ENCODE assay signal across 9 cellular contexts in the genomic region with DNA sequence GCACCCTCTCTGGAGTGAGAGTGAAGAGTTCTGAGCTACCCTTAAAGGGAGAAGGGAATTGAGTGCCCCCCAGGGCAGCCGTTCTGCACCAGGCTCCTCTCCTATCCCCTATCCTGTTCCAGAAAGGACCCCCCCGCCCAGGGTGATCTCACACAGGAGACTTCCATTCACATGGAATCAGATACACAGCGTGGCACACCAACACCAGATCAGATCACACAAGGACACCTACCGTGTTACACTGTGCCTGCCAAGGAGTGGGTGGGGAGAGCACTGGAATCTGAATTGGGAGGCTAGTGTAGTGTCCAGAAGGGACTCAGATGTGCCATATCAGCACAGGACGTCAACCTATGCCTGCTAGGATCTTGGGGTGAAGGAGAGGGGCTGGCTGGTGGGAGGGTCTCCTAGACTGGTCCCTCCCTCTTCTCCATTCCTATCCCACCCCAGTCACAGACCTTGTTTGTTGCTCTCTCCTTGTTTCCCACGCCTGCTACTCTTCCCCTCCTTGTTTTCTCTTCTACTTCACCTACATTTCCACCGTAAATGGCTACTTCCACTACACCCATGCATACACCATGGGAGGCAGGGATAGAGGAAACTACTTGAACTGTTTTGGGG. TPM values are rescaled to one million over a fixed set of nuclear protein-coding genes. Genes with fewer than 3 reads are reported as not detected.
DNase-seq lines count a peak whose midpoint lies in the region; ATAC-seq, FAIRE-seq and TF ChIP-seq lines count a peak whose summit lies in the region.
"Had no signal": no experiment of that assay in that cellular context is flagged by ENCODE, and none has a peak within 500 bp of the region (broad histone marks: within the 10 kb centered on the region; RNA-seq: fewer than 3 reads in every experiment).

No MANE protein-coding gene starts in this region.

- DNase-seq in HFFc6 (no peak), bronchial epithelial cell (ENCODE audit: low read depth) (no peak), activated gamma-delta T cell (lab: John Stamatoyannopoulos, UW) (no peak), globus pallidus (ENCODE audit: low spot score) (no peak), GM10266 (ENCODE audit: extremely low spot score) (no peak)
- DNase-seq: T1000 had no signal

- peak; percentile 73 for FAIRE-seq in bronchial epithelial cell (lab: Jason Lieb, UNC)

- peaks cover 4% of the 10 kb centered on the region; the same call in 1 of the 2 replicates for H3K27me3 Mint-ChIP-seq in HFFc6 (ENCODE audit: insufficient read depth)

- H3K27ac Mint-ChIP-seq in HFFc6: peak overlapping the region; percentile 82

- H3K4me1 Mint-ChIP-seq in HFFc6 (ENCODE audit: low read depth): peaks cover 54% of the 10 kb centered on the region

- H3K9me3 Mint-ChIP-seq in HFFc6: no peaks in the 10 kb centered on the region

- H3K9ac ChIP-seq in mucosa of rectum (ENCODE audit: low read depth in 1 of 2, low read length in 2 of 2): peak overlapping the region; percentile 15 to 24

- peak overlapping the region; percentile 93 for H3K4me3 Mint-ChIP-seq in HFFc6

- ATAC-seq in GM18502 (IDR thresholded peaks at IDR 0.05; ENCODE audit: poor library complexity, unreplicated experiment): no peak

- H3K27me3 ChIP-seq in bronchial epithelial cell (ENCODE audit: control insufficient read depth, insufficient read depth, low read length): no peaks in the 10 kb centered on the region
- H3K27me3 ChIP-seq in mucosa of rectum (ENCODE audit: control insufficient read depth in 2 of 2, insufficient read depth in 2 of 2, low read length in 2 of 2): peaks cover 0 to 2% of the 10 kb centered on the region in 2 donors

- H3K36me3 Mint-ChIP-seq in HFFc6 (ENCODE audit: low read depth): peaks cover 5% of the 10 kb centered on the region

- no peaks in the 10 kb centered on the region for H3K9me3 ChIP-seq in mucosa of rectum (ENCODE audit: control insufficient read depth in 2 of 2, low read length in 2 of 2)

- peak overlapping the region; percentile 99 for H3K27ac ChIP-seq in 22Rv1
- H3K27ac ChIP-seq in mucosa of rectum (ENCODE audit: low read depth in 2 of 2, low read length in 2 of 2): peak overlapping the region; percentile 18 to 35

- peak overlapping the region; percentile 73 for H3K4me3 ChIP-seq in bronchial epithelial cell (ENCODE audit: low read depth, low read length)
- H3K4me3 ChIP-seq in mucosa of rectum (ENCODE audit: low read length in 2 of 2): peak overlapping the region; percentile 81 to 84

- H3K4me1 ChIP-seq in mucosa of rectum (ENCODE audit: control insufficient read depth in 2 of 2, insufficient read depth in 2 of 2, low read length in 2 of 2): peaks cover 36 to 40% of the 10 kb centered on the region in 2 donors

- TF ChIP-seq CTCF in 22Rv1 (IDR thresholded peaks at IDR 0.05): no peak
- no peak for TF ChIP-seq CTCF in HFFc6 (IDR thresholded peaks at IDR 0.05)
- TF ChIP-seq CTCF in bronchial epithelial cell (IDR thresholded peaks at IDR 0.05; ENCODE audit: insufficient read depth, low read length, severe bottlenecking): no peak
- TF ChIP-seq CTCF in GM10266 (IDR thresholded peaks at IDR 0.05; ENCODE audit: control insufficient read depth, insufficient read depth, low read depth, missing control alignments): no peak

- H3K36me3 ChIP-seq in bronchial epithelial cell (ENCODE audit: control insufficient read depth, insufficient read depth, low read length): peaks cover 7% of the 10 kb centered on the region
- peaks cover 0 to 2% of the 10 kb centered on the region in 2 donors for H3K36me3 ChIP-seq in mucosa of rectum (ENCODE audit: control insufficient read depth in 2 of 2, insufficient read depth in 2 of 2, low read length in 2 of 2)

RNA-seq across cellular contexts. Expression of a gene that starts 2.3 kb away (rescaled TPM):
- total RNA-seq in HFFc6 (2021; fragmentation: NEBNext Ultra II Directional; extraction: Animal tissue kit (Norgen Biotek cat#: 25700)): 100 to 1,000 TPM; 423 to 607 (median 561) TPM
- 17.6 and 35.3 TPM in 2 replicates for total RNA-seq in bronchial epithelial cell

RNA-seq across cellular contexts. Expression of a gene that starts 3.8 kb away (rescaled TPM):
- under 1 TPM; 0.15 to 0.64 (median 0.50) TPM for total RNA-seq in HFFc6 (2021; fragmentation: NEBNext Ultra II Directional; extraction: Animal tissue kit (Norgen Biotek cat#: 25700))
- total RNA-seq in bronchial epithelial cell: not detected in 2 replicates

RNA-seq across cellular contexts. Expression of a gene that starts 15.6 kb away (rescaled TPM):
- total RNA-seq in HFFc6 (2021; fragmentation: NEBNext Ultra II Directional; extraction: Animal tissue kit (Norgen Biotek cat#: 25700)): 100 to 1,000 TPM; 273 to 329 (median 298) TPM
- total RNA-seq in bronchial epithelial cell: 136 and 180 TPM in 2 replicates

RNA-seq across cellular contexts. Expression of a gene that starts 20.8 kb away (rescaled TPM):
- total RNA-seq in HFFc6 (2021; fragmentation: NEBNext Ultra II Directional; extraction: Animal tissue kit (Norgen Biotek cat#: 25700)): under 1 TPM in 3 of 6 experiments, not detected in 3; 0.11 to 0.25 (median 0.11) TPM
- not detected in 2 replicates for total RNA-seq in bronchial epithelial cell

RNA-seq across cellular contexts. Expression of a gene that starts 44.6 kb away (rescaled TPM):
- 100 to 1,000 TPM; 103 to 122 (median 108) TPM for total RNA-seq in HFFc6 (2021; fragmentation: NEBNext Ultra II Directional; extraction: Animal tissue kit (Norgen Biotek cat#: 25700))
- 63.7 and 86.0 TPM in 2 replicates for total RNA-seq in bronchial epithelial cell

Comparison
In these comparisons a context has a peak if more than half of its experiments do, and no peak if none do; other contexts are left out.
1. RNA of a gene that starts 2.3 kb away (total RNA-seq): 423 to 607 TPM in HFFc6; 17.6 to 35.3 TPM in bronchial epithelial cell; every median in the first group is over 10 times any median in the second.